ENCODE assay signal across 27 cellular contexts in genomic region chr11:110097459-110098012, GRCh38. TPM values are rescaled to one million over a fixed set of nuclear protein-coding genes. Genes with fewer than 3 reads are reported as not detected.
DNase-seq lines count a peak whose midpoint lies in the region; ATAC-seq, FAIRE-seq and TF ChIP-seq lines count a peak whose summit lies in the region.
"Had no signal": no experiment of that assay in that cellular context is flagged by ENCODE, and none has a peak within 500 bp of the region (broad histone marks: within the 10 kb centered on the region; RNA-seq: fewer than 3 reads in every experiment).

No MANE protein-coding gene starts in this region.

- no peak overlapping the region for H2AK9ac ChIP-seq in IMR-90 (replicated peaks; ENCODE audit: low read depth, low read length, poor library complexity)

- no peak overlapping the region for H4K91ac ChIP-seq in IMR-90 (ENCODE audit: insufficient read depth, low read depth, low read length)

- H2BK20ac ChIP-seq in IMR-90 (ENCODE audit: low read depth, low read length), result no peak overlapping the region

- H4K8ac ChIP-seq in IMR-90 (ENCODE audit: low read depth in 2 of 2, low read length in 2 of 2), result no peak overlapping the region

- H4K20me1 ChIP-seq in IMR-90 (ENCODE audit: insufficient read depth, low read length), result peaks cover 14% of the 10 kb centered on the region; the same call in 1 of the 2 replicates

- in situ Hi-C loops in IMR-90 (cut with MboI; ENCODE audit: low sequenced_read_pairs), result no loop called here

- no peak overlapping the region for H3K18ac ChIP-seq in IMR-90 (ENCODE audit: low read depth, low read length)

- dilution Hi-C loops in IMR-90 (cut with HindIII; ENCODE audit: low sequenced_read_pairs, unreplicated experiment), result no loop called here

- H3K4me1 Mint-ChIP-seq in mesothelial cell of epicardium (peaks cover 41% of the 10 kb centered on the region), type B pancreatic cell (ENCODE audit: unreplicated experiment) (peaks cover 16% of the 10 kb centered on the region)

- TF ChIP-seq CTCF in IMR-90 (conservative IDR thresholded peaks at IDR 0.05; ENCODE audit: low read depth, low read length) (no peak), choroid plexus epithelial cell (conservative IDR thresholded peaks at IDR 0.05; ENCODE audit: low read depth, low read length) (no peak), mesothelial cell of epicardium (IDR thresholded peaks at IDR 0.05; ENCODE audit: unreplicated experiment) (no peak), type B pancreatic cell (conservative IDR thresholded peaks at IDR 0.05) (no peak)

- no CpG with 5 or more reads among the region's 5 CpGs for WGBS in IMR-90 (ENCODE audit: extremely low coverage in 2 of 2, insufficient read length in 1 of 2), 2 experiments

- FAIRE-seq in GM12891 (lab: Jason Lieb, UNC), result peak; percentile 28
- FAIRE-seq: urothelium cell line had no signal

- H3K56ac ChIP-seq in IMR-90 (ENCODE audit: extremely low read depth, insufficient read depth, low read length), result no peak overlapping the region

- no peak overlapping the region for H2AFZ ChIP-seq in IMR-90 (replicated peaks; ENCODE audit: low read length, poor library complexity)

- no peak for TF ChIP-seq RAD21 in IMR-90 (IDR thresholded peaks at IDR 0.05; ENCODE audit: low read length)

- peaks cover 4% of the 10 kb centered on the region; the same call in 1 of the 2 replicates for H3K4me1 ChIP-seq in IMR-90 (ENCODE audit: control insufficient read depth, insufficient read depth, low read length)

- intact Hi-C loops in IMR-90 (cut with micrococcal nuclease), result no loop called here

- no peak overlapping the region for H3K4ac ChIP-seq in IMR-90 (ENCODE audit: low read depth, low read length)

- H3K27ac Mint-ChIP-seq in mesothelial cell of epicardium (peak overlapping the region; percentile 22), type B pancreatic cell (no peak overlapping the region)
- H3K27ac Mint-ChIP-seq: activated CD4-positive, alpha-beta memory T cell treated with anti-CD3 and anti-CD28 coated beads, Interleukin-2, amount 10 ng/mL, durations not matched to agents 7 days and 5 days; activated naive CD4-positive, alpha-beta T cell treated with anti-CD3 and anti-CD28 coated beads, Interleukin-2, amount 50 U/mL, for 24 hours; effector memory CD8-positive, alpha-beta T cell had no signal

- no peak overlapping the region for H3K27ac ChIP-seq in IMR-90 (ENCODE audit: insufficient read depth, low read length)
- H3K27ac ChIP-seq: C4-2B, cardiac muscle cell, coronary artery, neutrophil, sigmoid colon had no signal

- no TSS peak for BruUV-seq in IMR-90 (replicated peaks; lab: Mats Ljungman, UMichigan)

- no peak overlapping the region for H3K4me3 ChIP-seq in IMR-90 (ENCODE audit: insufficient read depth, low read depth, low read length)
- H3K4me3 ChIP-seq in choroid plexus epithelial cell (ENCODE audit: low read depth, low read length), result no peak overlapping the region
- H3K4me3 ChIP-seq: cardiac muscle cell, coronary artery, sigmoid colon had no signal

- H3K4me3 Mint-ChIP-seq in mesothelial cell of epicardium, result no peak overlapping the region
- no peak overlapping the region for H3K4me3 Mint-ChIP-seq in type B pancreatic cell
- H3K4me3 Mint-ChIP-seq: activated CD4-positive, alpha-beta memory T cell treated with anti-CD3 and anti-CD28 coated beads, Interleukin-2, amount 10 ng/mL, durations not matched to agents 7 days and 5 days; activated naive CD4-positive, alpha-beta T cell treated with anti-CD3 and anti-CD28 coated beads, Interleukin-2, amount 50 U/mL, for 24 hours; effector memory CD8-positive, alpha-beta T cell had no signal

- H2AK5ac ChIP-seq in IMR-90 (ENCODE audit: low read depth, low read length), result no peak overlapping the region

- H3K27me3 ChIP-seq in IMR-90 (ENCODE audit: control insufficient read depth, insufficient read depth, low read length), result no peaks in the 10 kb centered on the region
- H3K27me3 ChIP-seq: sigmoid colon had no signal

- peaks cover 2% of the 10 kb centered on the region; the same call in 1 of the 2 replicates for H3K36me3 ChIP-seq in IMR-90 (ENCODE audit: control insufficient read depth, insufficient read depth, low read length)
- H3K36me3 ChIP-seq: cardiac muscle cell, neutrophil, sigmoid colon had no signal

- 0 out of 2 replicates have a peak, but pooled peaks cover 2% of the 10 kb centered on the region for H3K9me3 ChIP-seq in IMR-90 (ENCODE audit: control insufficient read depth, insufficient read depth, low read length)
- H3K9me3 ChIP-seq: neutrophil, sigmoid colon had no signal

- H2BK5ac ChIP-seq in IMR-90 (ENCODE audit: low read depth, low read length, poor library complexity, severe bottlenecking), result no peak overlapping the region

- H2BK120ac ChIP-seq in IMR-90 (ENCODE audit: low read depth, low read length), result no peak overlapping the region

- H3K9ac ChIP-seq in IMR-90 (ENCODE audit: low read depth, low read length), result no peak overlapping the region

- H3K27me3 Mint-ChIP-seq in mesothelial cell of epicardium (ENCODE audit: low read depth), result no peaks in the 10 kb centered on the region
- no peaks in the 10 kb centered on the region for H3K27me3 Mint-ChIP-seq in type B pancreatic cell

- TF ChIP-seq POLR2A in GM12891 (IDR thresholded peaks at IDR 0.05; ENCODE audit: low read depth, low read length) (peak; percentile 42; the same call in 1 of the 2 replicates), IMR-90 (IDR thresholded peaks at IDR 0.05; ENCODE audit: low read depth, low read length) (no peak)

- DNase-seq in GM12891 (ENCODE audit: insufficient read length, low spot score) (no peak), IMR-90 (peak; percentile 58), choroid plexus epithelial cell (ENCODE audit: low read depth) (peak; percentile 53), mesothelial cell of epicardium (ENCODE audit: low spot score in 2 of 2, unreplicated experiment in 2 of 2) (no peak), type B pancreatic cell (ENCODE audit: extremely low spot score, unreplicated experiment) (no peak), NCI-H2196 (lab: John Stamatoyannopoulos, UW; ENCODE audit: unreplicated experiment) (no peak)
- DNase-seq: activated CD4-positive, alpha-beta memory T cell treated with anti-CD3 and anti-CD28 coated beads, Interleukin-2, amount 10 ng/mL, durations not matched to agents 7 days and 5 days; activated CD4-positive, CD25-positive, alpha-beta regulatory T cell treated with anti-CD3 and anti-CD28 coated beads, Interleukin-2, amount 50 U/mL, for 72 hours; activated CD8-positive, alpha-beta memory T cell treated with anti-CD3 and anti-CD28 coated beads, Interleukin-2, amount 50 U/mL, for 48 hours; Calu3; effector memory CD8-positive, alpha-beta T cell; hypothalamus; KBM-7; NCI-H2029 treated with DMSO at 0.1 percent for 48 hours; NCI-H446; NCI-H82; sigmoid colon; stimulated activated naive CD4-positive, alpha-beta T cell had no signal

- H4K5ac ChIP-seq in IMR-90 (ENCODE audit: low read depth, low read length), result no peak overlapping the region

- H3K9me3 Mint-ChIP-seq in mesothelial cell of epicardium (peaks cover 15% of the 10 kb centered on the region), type B pancreatic cell (no peaks in the 10 kb centered on the region)
- H3K9me3 Mint-ChIP-seq: activated CD4-positive, alpha-beta memory T cell treated with anti-CD3 and anti-CD28 coated beads, Interleukin-2, amount 10 ng/mL, durations not matched to agents 7 days and 5 days; activated naive CD4-positive, alpha-beta T cell treated with anti-CD3 and anti-CD28 coated beads, Interleukin-2, amount 50 U/mL, for 24 hours; effector memory CD8-positive, alpha-beta T cell had no signal

- CTCF ChIA-PET in IMR-90 (lab: Yijun Ruan, JAX), result interaction anchor here (1.1 kb wide), 1 partner anchor 158 kb away, joined by 3 read pairs; no protein-coding TSS in a partner anchor

- H3K79me1 ChIP-seq in IMR-90 (ENCODE audit: low read depth in 1 of 2, low read length in 2 of 2), result peaks cover 17 to 57% of the 10 kb centered on the region in 2 experiments

- H3K4me2 ChIP-seq in IMR-90 (ENCODE audit: low read depth, low read length), result no peak overlapping the region

- peaks cover 7% of the 10 kb centered on the region; the same call in 1 of the 2 replicates for H3K9me1 ChIP-seq in IMR-90 (ENCODE audit: insufficient read depth, low read length)

- no peak overlapping the region for H2BK15ac ChIP-seq in IMR-90 (ENCODE audit: low read depth, low read length)

- H3K14ac ChIP-seq in IMR-90 (replicated peaks; ENCODE audit: low read depth, low read length), result no peak overlapping the region

- H3K36me3 Mint-ChIP-seq in mesothelial cell of epicardium (peaks cover 13% of the 10 kb centered on the region), type B pancreatic cell (peaks cover 15% of the 10 kb centered on the region)
- H3K36me3 Mint-ChIP-seq: activated naive CD4-positive, alpha-beta T cell treated with anti-CD3 and anti-CD28 coated beads, Interleukin-2, amount 50 U/mL, for 24 hours had no signal

- no peak overlapping the region for H3K23ac ChIP-seq in IMR-90 (ENCODE audit: low read depth, low read length)

- POLR2A ChIA-PET in IMR-90 (lab: Charles Lee; ENCODE audit: unreplicated experiment), result no interaction called here

- ATAC-seq in IMR-90 (ENCODE audit: low read depth) (no peak), HG03196 (IDR thresholded peaks at IDR 0.05; ENCODE audit: unreplicated experiment) (no peak)
- ATAC-seq: effector memory CD8-positive, alpha-beta T cell; left lobe of liver; SK-N-SH treated with all-trans-retinoic acid at 6 μM for 48 hours had no signal

TF ChIP-seq in GM12891, 5 proteins besides CTCF, POLR2A, EP300 and RAD21:
- TF ChIP-seq PAX5 (IDR thresholded peaks at IDR 0.05; ENCODE audit: insufficient read depth, low read length, severe bottlenecking) (no peak), SPI1 (IDR thresholded peaks at IDR 0.05; ENCODE audit: low read depth, low read length) (peak; percentile 41; the same call in 1 of the 2 replicates), POLR2AphosphoS5 (IDR thresholded peaks at IDR 0.05; ENCODE audit: low read depth, low read length) (0 out of 2 replicates have a peak, but pooled peaks have one; percentile 45)

TF ChIP-seq in IMR-90, 13 proteins besides CTCF, POLR2A, EP300 and RAD21 (continues in another document):
- TF ChIP-seq FOS (IDR thresholded peaks at IDR 0.05; ENCODE audit: low read depth, low read length) (no peak), MXI1 (IDR thresholded peaks at IDR 0.05; ENCODE audit: borderline replicate concordance, low read depth, low read length) (no peak), CEBPB (IDR thresholded peaks at IDR 0.05; ENCODE audit: low read depth, low read length) (no peak), BHLHE40 (IDR thresholded peaks at IDR 0.05; ENCODE audit: low read depth, low read length) (no peak), NFE2L2 (IDR thresholded peaks at IDR 0.05; ENCODE audit: low read depth, low read length) (no peak), CHD1 (IDR thresholded peaks at IDR 0.05; ENCODE audit: low read depth, low read length) (no peak), RFX5 (IDR thresholded peaks at IDR 0.05; ENCODE audit: low read depth, low read length) (no peak)

RNA-seq across cellular contexts. Expression of gene ZC3H12C, which starts 4.3 kb away (rescaled TPM):
- 6.0 TPM for polyA plus RNA-seq in GM12891 (2012; ENCODE audit: low read depth, missing spikeins)
- total RNA-seq in IMR-90 (2012; rRNA removed) (14.2 and 15.8 TPM in 2 replicates), mesothelial cell of epicardium (16.7 to 17.0 TPM (median 17.0 TPM) in 3 replicates), type B pancreatic cell (ENCODE audit: low replicate concordance) (11.8 and 12.3 TPM in 2 replicates)
- 4.2 and 4.7 TPM in 2 replicates for polyA plus RNA-seq in IMR-90 (2012; rRNA removed)
- 1.7 and 2.2 TPM in 2 replicates for polyA plus RNA-seq in IMR-90 (2012; cell fraction: cytosol; rRNA removed)
- 5.2 and 12.8 TPM in 2 replicates for polyA plus RNA-seq in IMR-90 (2012; cell fraction: nucleus; rRNA removed; ENCODE audit: low replicate concordance)

Comparison
In these comparisons a context has a peak if more than half of its experiments do, and no peak if none do; other contexts are left out.
1. DNase-seq: peak in IMR-90 (single experiment) and choroid plexus epithelial cell (single experiment); none in GM12891 (single experiment), mesothelial cell of epicardium (0 of 2), type B pancreatic cell (single experiment) and NCI-H2196 (single experiment).